ENCODE assay signal across 10 cellular contexts in genomic region chr18:79458131-79458838, GRCh38.
DNase-seq lines count a peak whose midpoint lies in the region; ATAC-seq and TF ChIP-seq lines count a peak whose summit lies in the region.
"Had no signal": no experiment of that assay in that cellular context is flagged by ENCODE, and none has a peak within 500 bp of the region (broad histone marks: within the 10 kb centered on the region; RNA-seq: fewer than 3 reads in every experiment).

No MANE protein-coding gene starts in this region.

- H3K27me3 Mint-ChIP-seq in activated CD4-positive, alpha-beta T cell treated with anti-CD3 and anti-CD28 coated beads, Interleukin-2, amount 10 ng/mL, durations not matched to agents 7 days and 5 days: no peaks in the 10 kb centered on the region

- H3K27me3 ChIP-seq in BLaER1 (no peaks in the 10 kb centered on the region), SK-N-SH (ENCODE audit: insufficient read depth) (peaks cover 99% of the 10 kb centered on the region)

- H3K4me2 ChIP-seq in BLaER1: peak overlapping the region; percentile 99
- peak overlapping the region; percentile 59 for H3K4me2 ChIP-seq in SK-N-SH
- H3K4me2 ChIP-seq: KMS-11 had no signal

- H3K4me3 ChIP-seq in BLaER1 (no peak overlapping the region), SK-N-SH (ENCODE audit: low read depth in 2 of 2, low read length in 1 of 2) (no peak overlapping the region)

- no peak for TF ChIP-seq CTCF in SK-N-SH (IDR thresholded peaks at IDR 0.05)

- no peaks in the 10 kb centered on the region for H3F3A ChIP-seq in SK-N-SH (replicated peaks; ENCODE audit: insufficient read depth)

- 2% methylated on average over 16 of the region's 45 CpGs for WGBS in SK-N-SH (ENCODE audit: low lambda C conversion rate)

- CTCF ChIA-PET in SK-N-SH (lab: Yijun Ruan, JAX): no interaction called here
- CTCF ChIA-PET in activated CD4-positive, alpha-beta T cell treated with anti-CD3 and anti-CD28 coated beads, Interleukin-2, amount 10 ng/mL, durations not matched to agents 7 days and 5 days (lab: Charles Lee): no interaction called here

- no peak overlapping the region; the same call in 1 of the 2 replicates for H2AFZ ChIP-seq in SK-N-SH (ENCODE audit: low read depth)

- H4K20me1 ChIP-seq in BLaER1 (peaks cover 12% of the 10 kb centered on the region), SK-N-SH (ENCODE audit: insufficient read depth) (0 out of 2 replicates have a peak, but pooled peaks cover 6% of the 10 kb centered on the region)

- intact Hi-C loops in head of caudate nucleus (cut with DNase I): no loop called here

- TF ChIP-seq RAD21 in SK-N-SH (IDR thresholded peaks at IDR 0.05; ENCODE audit: low read length): no peak

- ATAC-seq in HG02870 (IDR thresholded peaks at IDR 0.05; ENCODE audit: unreplicated experiment): no peak
- ATAC-seq in HG03139 (IDR thresholded peaks at IDR 0.05; ENCODE audit: unreplicated experiment): no peak
- no peak for ATAC-seq in GM21447 (IDR thresholded peaks at IDR 0.05; ENCODE audit: unreplicated experiment)

- TF ChIP-seq EP300 in SK-N-SH (IDR thresholded peaks at IDR 0.05; ENCODE audit: borderline replicate concordance in 1 of 2, low read depth in 1 of 2, low read length in 1 of 2): no peak

- H3K36me3 ChIP-seq in BLaER1 (peaks cover 74% of the 10 kb centered on the region), SK-N-SH (replicated peaks in 1 of 2; ENCODE audit: control insufficient read depth in 1 of 2, insufficient read depth in 2 of 2, low read length in 1 of 2) (no peaks in the 10 kb centered on the region)

- no peak overlapping the region for H3K9ac ChIP-seq in BLaER1
- H3K9ac ChIP-seq in SK-N-SH: no peak overlapping the region
- H3K9ac ChIP-seq: KMS-11 had no signal

- no peak overlapping the region for H3K27ac Mint-ChIP-seq in activated CD4-positive, alpha-beta T cell treated with anti-CD3 and anti-CD28 coated beads, Interleukin-2, amount 10 ng/mL, durations not matched to agents 7 days and 5 days

- H3K9me3 ChIP-seq in BLaER1 (no peaks in the 10 kb centered on the region), SK-N-SH (no peaks in the 10 kb centered on the region)

- H3K4me1 Mint-ChIP-seq in activated CD4-positive, alpha-beta T cell treated with anti-CD3 and anti-CD28 coated beads, Interleukin-2, amount 10 ng/mL, durations not matched to agents 7 days and 5 days: peaks cover 7% of the 10 kb centered on the region

- no peaks in the 10 kb centered on the region for H3K9me2 ChIP-seq in SK-N-SH

- H3K4me3 Mint-ChIP-seq in activated CD4-positive, alpha-beta T cell treated with anti-CD3 and anti-CD28 coated beads, Interleukin-2, amount 10 ng/mL, durations not matched to agents 7 days and 5 days: no peak overlapping the region

- H3K4me1 ChIP-seq in BLaER1: peaks cover 77% of the 10 kb centered on the region
- no peaks in the 10 kb centered on the region; a peak in 1 of 4 replicates for H3K4me1 ChIP-seq in SK-N-SH (ENCODE audit: control insufficient read depth in 1 of 2, insufficient read depth in 2 of 2, low read depth in 1 of 2, low read length in 1 of 2)

- H3K27ac ChIP-seq in BLaER1 (peak overlapping the region; percentile 46; the same call in 1 of the 2 replicates), SK-N-SH (ENCODE audit: low read depth in 2 of 2, low read length in 1 of 2) (no peak overlapping the region)
- H3K27ac ChIP-seq: KMS-11 had no signal

- H3K79me2 ChIP-seq in SK-N-SH (ENCODE audit: insufficient read depth): no peaks in the 10 kb centered on the region

- no peaks in the 10 kb centered on the region for H3K9me3 Mint-ChIP-seq in activated CD4-positive, alpha-beta T cell treated with anti-CD3 and anti-CD28 coated beads, Interleukin-2, amount 10 ng/mL, durations not matched to agents 7 days and 5 days

- peaks cover 9% of the 10 kb centered on the region for H3K36me3 Mint-ChIP-seq in activated CD4-positive, alpha-beta T cell treated with anti-CD3 and anti-CD28 coated beads, Interleukin-2, amount 10 ng/mL, durations not matched to agents 7 days and 5 days (ENCODE audit: low read depth)

- no peak for DNase-seq in SK-N-SH
- peak in 23 of 42 donors; percentile 14 to 65 (median 30) for DNase-seq in head of caudate nucleus
- peak; percentile 28 for DNase-seq in pons (ENCODE audit: low spot score)
- DNase-seq in activated CD4-positive, alpha-beta T cell treated with anti-CD3 and anti-CD28 coated beads, Interleukin-2, amount 10 ng/mL, durations not matched to agents 7 days and 5 days: no peak
- DNase-seq: activated T-cell treated with anti-CD3 and anti-CD28 coated beads, Interleukin-2, amount 50 U/mL, for 1 hour had no signal

- POLR2A ChIA-PET in SK-N-SH (lab: Yijun Ruan, JAX): no interaction called here
- POLR2A ChIA-PET in activated CD4-positive, alpha-beta T cell treated with anti-CD3 and anti-CD28 coated beads, Interleukin-2, amount 10 ng/mL, durations not matched to agents 7 days and 5 days (lab: Charles Lee): no interaction called here

TF ChIP-seq in SK-N-SH, 30 proteins besides CTCF, POLR2A, EP300 and RAD21:
- TF ChIP-seq FOXM1 (IDR thresholded peaks at IDR 0.05; ENCODE audit: low read depth) (no peak), SMC3 (IDR thresholded peaks at IDR 0.05; ENCODE audit: low read depth, low read length) (no peak), FOSL2 (IDR thresholded peaks at IDR 0.05; ENCODE audit: borderline replicate concordance, low read depth) (peak; percentile 46; the same call in 1 of the 2 replicates), GABPA (IDR thresholded peaks at IDR 0.05; ENCODE audit: low read depth) (no peak), TCF12 (IDR thresholded peaks at IDR 0.05) (peak; percentile 14; the same call in 1 of the 2 replicates)
- TF ChIP-seq, protein P1, sequence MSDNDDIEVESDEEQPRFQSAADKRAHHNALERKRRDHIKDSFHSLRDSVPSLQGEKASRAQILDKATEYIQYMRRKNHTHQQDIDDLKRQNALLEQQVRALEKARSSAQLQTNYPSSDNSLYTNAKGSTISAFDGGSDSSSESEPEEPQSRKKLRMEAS (IDR thresholded peaks at IDR 0.05; ENCODE audit: low read depth): no peak
TF ChIP-seq in SK-N-SH: peak in this region for 2.

Comparison
In these comparisons a context has a peak if more than half of its experiments do, and no peak if none do; other contexts are left out.
1. DNase-seq: peak in head of caudate nucleus (23 of 42) and pons (single experiment); none in SK-N-SH (single experiment) and activated CD4-positive, alpha-beta T cell treated with anti-CD3 and anti-CD28 coated beads, Interleukin-2, amount 10 ng/mL, durations not matched to agents 7 days and 5 days (single experiment).